In genomic region chr3:139935071-139935865, GRCh38 we compare ENCODE assay signal across 8 cellular contexts. TPM values are rescaled to one million over a fixed set of nuclear protein-coding genes. Genes with fewer than 3 reads are reported as not detected.
DNase-seq lines count a peak whose midpoint lies in the region; FAIRE-seq and TF ChIP-seq lines count a peak whose summit lies in the region.

TSS of gene CLSTN2 (plus strand) at chr3:139935185.

- TF ChIP-seq CTCF in HL-60 (IDR thresholded peaks at IDR 0.05; ENCODE audit: insufficient read depth, low read length) (no peak), RWPE1 (conservative IDR thresholded peaks at IDR 0.05; ENCODE audit: low read depth) (no peak), endothelial cell of umbilical vein (IDR thresholded peaks at IDR 0.05; ENCODE audit: extremely low read depth in 1 of 2, insufficient read depth in 1 of 2, low read depth in 1 of 2, low read length in 2 of 2) (no peak)

- no peak within 1 kb of the TSS for H3K23ac ChIP-seq in mesendoderm (ENCODE audit: low read length)

- no peaks in the 10 kb centered on the region for H3K4me1 ChIP-seq in endothelial cell of umbilical vein (ENCODE audit: control insufficient read depth, extremely low read depth, insufficient read depth, low read length)
- no peaks in the 10 kb centered on the region for H3K4me1 ChIP-seq in mesendoderm (ENCODE audit: control insufficient read depth, low read depth, low read length)
- peaks cover 2% of the 10 kb centered on the region for H3K4me1 ChIP-seq in thymus (ENCODE audit: control insufficient read depth, insufficient read depth, low read length)
- no peaks in the 10 kb centered on the region for H3K4me1 ChIP-seq in effector memory CD4-positive, alpha-beta T cell (ENCODE audit: control insufficient read depth, insufficient read depth, low read length, poor library complexity, severe bottlenecking)

- DNase-seq in stimulated activated CD4-positive, alpha-beta T cell treated with anti-CD3 and anti-CD28 coated beads, Interleukin-15, amount 100 ng/mL, for 24 hours: peak; percentile 63
- DNase-seq in stimulated activated CD4-positive, alpha-beta T cell treated with anti-CD3 and anti-CD28 coated beads, Interleukin-2, amount 100 ng/mL, for 48 hours: no peak
- DNase-seq in HL-60 (ENCODE audit: low read depth in 1 of 2, low spot score in 1 of 2) (peak in 1 of 2 experiments; percentile 19), RWPE1 (ENCODE audit: low spot score) (peak; percentile 32), endothelial cell of umbilical vein (ENCODE audit: low read depth, low spot score) (no peak), mesendoderm (peak; percentile 76)
- no peak for DNase-seq in effector memory CD4-positive, alpha-beta T cell

- CTCF ChIA-PET in RWPE1 (lab: Yijun Ruan, JAX) (interaction anchor here (0.5 to 1.0 kb wide), 9 partner anchors 19 to 802 kb away, joined by 3 to 5 read pairs (median 3); no protein-coding TSS in a partner anchor), endothelial cell of umbilical vein (lab: Charles Lee) (interaction anchor here (0.6 kb wide), 1 partner anchor 8 kb away, joined by 3 read pairs; no protein-coding TSS in a partner anchor)

- intact Hi-C loops in endothelial cell of umbilical vein (cut with micrococcal nuclease): no loop called here

- H3K4me3 ChIP-seq in HL-60 (replicated peaks; ENCODE audit: insufficient read depth, low read length) (peak within 1 kb of the TSS; percentile 53), endothelial cell of umbilical vein (replicated peaks in 1 of 3; ENCODE audit: insufficient read depth in 1 of 3, low read depth in 1 of 3, low read length in 3 of 3) (no peak within 1 kb of the TSS), mesendoderm (ENCODE audit: low read length) (peak within 1 kb of the TSS; percentile 43), thymus (ENCODE audit: low read length) (peak within 1 kb of the TSS; percentile 25)
- H3K4me3 ChIP-seq in effector memory CD4-positive, alpha-beta T cell (ENCODE audit: insufficient read depth, low read depth, low read length, poor library complexity, severe bottlenecking): no peak within 1 kb of the TSS

- H3K9me1 ChIP-seq in endothelial cell of umbilical vein (replicated peaks; ENCODE audit: control insufficient read depth, extremely low read depth, insufficient read depth, low read length): no peaks in the 10 kb centered on the region

- no peaks in the 10 kb centered on the region for H4K20me1 ChIP-seq in endothelial cell of umbilical vein (replicated peaks; ENCODE audit: control insufficient read depth, extremely low read depth, insufficient read depth, low read length)

- peak within 1 kb of the TSS; percentile 23 for H3K4me2 ChIP-seq in endothelial cell of umbilical vein (ENCODE audit: insufficient read depth, low read length)
- H3K4me2 ChIP-seq in mesendoderm (ENCODE audit: low read length): peak within 1 kb of the TSS; percentile 95

- dilution Hi-C loops in endothelial cell of umbilical vein (cut with MboI; ENCODE audit: extremely low pct_ligation_motif_present, low sequenced_read_pairs): no loop called here

- no peak for FAIRE-seq in endothelial cell of umbilical vein (lab: Jason Lieb, UNC)

- H3K79me2 ChIP-seq in endothelial cell of umbilical vein (ENCODE audit: control insufficient read depth, insufficient read depth, low read length) (no peaks in the 10 kb centered on the region), mesendoderm (ENCODE audit: control insufficient read depth, insufficient read depth, low read length) (no peaks in the 10 kb centered on the region)

- POLR2A ChIA-PET in RWPE1 (lab: Yijun Ruan, JAX; ENCODE audit: low non-redundant PET) (interaction anchor here (0.5 kb wide), 1 partner anchor 298 kb away, joined by 5 read pairs; no protein-coding TSS in a partner anchor), endothelial cell of umbilical vein (lab: Charles Lee) (no interaction called here)

- H4K8ac ChIP-seq in mesendoderm (ENCODE audit: low read depth, low read length): no peak within 1 kb of the TSS

- H3K27me3 ChIP-seq in HL-60 (ENCODE audit: insufficient read depth, poor library complexity, severe bottlenecking) (peaks cover 25% of the 10 kb centered on the region), endothelial cell of umbilical vein (ENCODE audit: control insufficient read depth in 2 of 2, insufficient read depth in 2 of 2, low read length in 2 of 2) (peaks cover 17 to 28% of the 10 kb centered on the region in 2 experiments), mesendoderm (ENCODE audit: insufficient read depth, low read length, poor library complexity) (peaks cover 11% of the 10 kb centered on the region), thymus (ENCODE audit: control insufficient read depth, insufficient read depth) (peaks cover 36% of the 10 kb centered on the region)
- peaks cover 13% of the 10 kb centered on the region for H3K27me3 ChIP-seq in effector memory CD4-positive, alpha-beta T cell (replicated peaks; ENCODE audit: control insufficient read depth, insufficient read depth, low read length, poor library complexity, severe bottlenecking)

- H3K4ac ChIP-seq in mesendoderm (ENCODE audit: low read depth, low read length): no peak within 1 kb of the TSS

- no peak for TF ChIP-seq POLR2A in endothelial cell of umbilical vein (IDR thresholded peaks at IDR 0.05; ENCODE audit: low read depth, low read length)

- peak within 1 kb of the TSS; percentile 73 for H3K56ac ChIP-seq in mesendoderm (ENCODE audit: low read length)

- no peak within 1 kb of the TSS for H4K5ac ChIP-seq in mesendoderm (ENCODE audit: low read length)

- no peak within 1 kb of the TSS for H3K27ac ChIP-seq in HL-60 (replicated peaks)
- H3K27ac ChIP-seq in RWPE1: no peak within 1 kb of the TSS
- no peak within 1 kb of the TSS for H3K27ac ChIP-seq in endothelial cell of umbilical vein (ENCODE audit: insufficient read depth, low read depth, low read length)
- H3K27ac ChIP-seq in mesendoderm (ENCODE audit: low read depth, low read length): no peak within 1 kb of the TSS
- H3K27ac ChIP-seq in thymus (ENCODE audit: low read depth): no peak within 1 kb of the TSS
- H3K27ac ChIP-seq in effector memory CD4-positive, alpha-beta T cell (ENCODE audit: insufficient read depth, low read length, poor library complexity, severe bottlenecking): no peak within 1 kb of the TSS

- H2BK120ac ChIP-seq in mesendoderm (ENCODE audit: low read depth, low read length): no peak within 1 kb of the TSS

- no peak within 1 kb of the TSS for H2AK5ac ChIP-seq in mesendoderm (ENCODE audit: low read length)

- H3K18ac ChIP-seq in mesendoderm (ENCODE audit: low read length): no peak within 1 kb of the TSS

- H3K9me3 ChIP-seq in endothelial cell of umbilical vein (replicated peaks; ENCODE audit: control insufficient read depth, insufficient read depth, low read length) (no peaks in the 10 kb centered on the region), thymus (ENCODE audit: control insufficient read depth) (no peaks in the 10 kb centered on the region)
- H3K9me3 ChIP-seq in effector memory CD4-positive, alpha-beta T cell (ENCODE audit: control insufficient read depth, low read length): no peaks in the 10 kb centered on the region

- WGBS in mesendoderm (ENCODE audit: extremely low coverage, insufficient coverage, low lambda C conversion rate): no CpG with 5 or more reads among the region's 84 CpGs
- WGBS in thymus: 1% methylated on average over 84 of the region's 84 CpGs

- H3K9ac ChIP-seq in endothelial cell of umbilical vein (replicated peaks; ENCODE audit: extremely low read depth, insufficient read depth, low read length) (no peak within 1 kb of the TSS), mesendoderm (ENCODE audit: low read length) (peak within 1 kb of the TSS; percentile 56)

- H3K36me3 ChIP-seq in endothelial cell of umbilical vein (ENCODE audit: control insufficient read depth in 2 of 2, extremely low read depth in 1 of 2, insufficient read depth in 2 of 2, low read length in 2 of 2): no peaks in the 10 kb centered on the region
- no peaks in the 10 kb centered on the region for H3K36me3 ChIP-seq in mesendoderm (ENCODE audit: control insufficient read depth, insufficient read depth, low read length)
- H3K36me3 ChIP-seq in thymus (ENCODE audit: control insufficient read depth, insufficient read depth): no peaks in the 10 kb centered on the region
- no peaks in the 10 kb centered on the region for H3K36me3 ChIP-seq in effector memory CD4-positive, alpha-beta T cell (ENCODE audit: control insufficient read depth, insufficient read depth, low read length)

- H2BK15ac ChIP-seq in mesendoderm (replicated peaks; ENCODE audit: low read depth): no peak within 1 kb of the TSS

- peak within 1 kb of the TSS; percentile 24 for H2AFZ ChIP-seq in endothelial cell of umbilical vein (ENCODE audit: low read depth, low read length)

- BruUV-seq in endothelial cell of umbilical vein (replicated peaks; lab: Mats Ljungman, UMichigan): no TSS peak

- no peaks in the 10 kb centered on the region for H3K79me1 ChIP-seq in mesendoderm (ENCODE audit: low read length)

- no peak within 1 kb of the TSS for H2BK5ac ChIP-seq in mesendoderm (ENCODE audit: low read length)

TF ChIP-seq in endothelial cell of umbilical vein, 7 proteins besides CTCF, POLR2A, EP300 and RAD21:
- TF ChIP-seq MYC (IDR thresholded peaks at IDR 0.05; ENCODE audit: low read depth, low read length) (no peak), POLR2AphosphoS5 (IDR thresholded peaks at IDR 0.05; ENCODE audit: insufficient read depth, low read depth, low read length) (no peak), MAX (IDR thresholded peaks at IDR 0.05; ENCODE audit: insufficient read depth, insufficient read length) (no peak), EZH2 (IDR thresholded peaks at IDR 0.05; ENCODE audit: borderline replicate concordance, low read depth, low read length, severe bottlenecking) (peak; percentile 67), JUN (IDR thresholded peaks at IDR 0.05; ENCODE audit: borderline replicate concordance, insufficient read depth, insufficient read length, low read depth) (no peak)

RNA-seq across cellular contexts. Expression of gene CLSTN2, which starts in this region (rescaled TPM):
- total RNA-seq in endothelial cell of umbilical vein: 0.38 TPM in 1 of 2 replicates, not detected in the other
- 0.18 and 0.26 TPM in 2 replicates for polyA plus RNA-seq in endothelial cell of umbilical vein
- polyA plus RNA-seq in endothelial cell of umbilical vein (2011; cell fraction: cytosol; rRNA removed): 0.07 and 0.18 TPM in 2 replicates
- polyA plus RNA-seq in endothelial cell of umbilical vein (2011; cell fraction: nucleus; rRNA removed): 0.09 and 0.10 TPM in 2 replicates
- not detected in 2 replicates for polyA plus RNA-seq in endothelial cell of umbilical vein (2012)
- 0.39 and 0.47 TPM in 2 replicates for polyA minus RNA-seq in endothelial cell of umbilical vein
- not detected for polyA minus RNA-seq in endothelial cell of umbilical vein (2011; cell fraction: cytosol; rRNA and poly(A)+ RNA removed)
- 0.14 and 0.19 TPM in 2 replicates for polyA minus RNA-seq in endothelial cell of umbilical vein (2011; cell fraction: nucleus; rRNA and poly(A)+ RNA removed)
- polyA plus RNA-seq in mesendoderm (2013, experiment 1 of 2): 0.11 TPM
- polyA plus RNA-seq in mesendoderm (2013, experiment 2 of 2): 0.14 TPM
- polyA plus RNA-seq in thymus: 0.25 TPM

Comparison
In these comparisons a context has a peak if more than half of its experiments do, and no peak if none do; other contexts are left out.
1. DNase-seq: peak in stimulated activated CD4-positive, alpha-beta T cell treated with anti-CD3 and anti-CD28 coated beads, Interleukin-15, amount 100 ng/mL, for 24 hours (single experiment), RWPE1 (single experiment) and mesendoderm (single experiment); none in stimulated activated CD4-positive, alpha-beta T cell treated with anti-CD3 and anti-CD28 coated beads, Interleukin-2, amount 100 ng/mL, for 48 hours (0 of 2), endothelial cell of umbilical vein (single experiment) and effector memory CD4-positive, alpha-beta T cell (0 of 3).
2. H3K4me3 ChIP-seq: peak in HL-60 (single experiment), mesendoderm (single experiment) and thymus (single experiment); none in endothelial cell of umbilical vein (0 of 3) and effector memory CD4-positive, alpha-beta T cell (single experiment).